ENCODE assay signal across 16 cellular contexts in genomic region chr10:116708386-116708785, GRCh38. TPM values are rescaled to one million over a fixed set of nuclear protein-coding genes. Genes with fewer than 3 reads are reported as not detected.
DNase-seq lines count a peak whose midpoint lies in the region; ATAC-seq, FAIRE-seq and TF ChIP-seq lines count a peak whose summit lies in the region.
"Had no signal": no experiment of that assay in that cellular context is flagged by ENCODE, and none has a peak within 500 bp of the region (broad histone marks: within the 10 kb centered on the region; RNA-seq: fewer than 3 reads in every experiment).

No MANE protein-coding gene starts in this region.

- TF ChIP-seq EP300 in stomach (IDR thresholded peaks at IDR 0.05): no peak

- H3K36me3 ChIP-seq in WERI-Rb-1: peaks cover 6% of the 10 kb centered on the region; the same call in 1 of the 2 replicates
- H3K36me3 ChIP-seq in stomach: no peaks in the 10 kb centered on the region
- H3K36me3 ChIP-seq: pancreas had no signal

- intact Hi-C loops in sciatic nerve (cut with DNase I) (no loop called here), stomach (cut with DNase I; ENCODE audit: low total_unique reads) (no loop called here)

- WGBS in stomach, 5 donors: 44 to 74% (median 64%) methylated on average over 2 of the region's 2 CpGs

- TF ChIP-seq CTCF in D721Med (IDR thresholded peaks at IDR 0.05; ENCODE audit: insufficient read depth, missing control alignments) (no peak), WERI-Rb-1 (IDR thresholded peaks at IDR 0.05; ENCODE audit: low read depth, low read length) (no peak), foreskin keratinocyte (conservative IDR thresholded peaks at IDR 0.05) (no peak), stomach (IDR thresholded peaks at IDR 0.05) (no peak)

- DNase-seq in D721Med (ENCODE audit: insufficient read length, low spot score): peak; percentile 36
- DNase-seq in WERI-Rb-1: peak; percentile 73
- DNase-seq in foreskin keratinocyte: peak in 1 of 2 donors; percentile 9
- no peak for DNase-seq in sciatic nerve (ENCODE audit: low spot score)
- no peak for DNase-seq in medulla oblongata (ENCODE audit: extremely low spot score)
- no peak for DNase-seq in stomach
- DNase-seq in DMS53 (lab: John Stamatoyannopoulos, UW): no peak
- DNase-seq: activated CD8-positive, alpha-beta memory T cell treated with anti-CD3 and anti-CD28 coated beads for 24 hours; activated naive CD4-positive, alpha-beta T cell; CD8-positive, alpha-beta T cell; dermis blood vessel endothelial cell; MV-4-11; pancreas; T1000 had no signal

- TF ChIP-seq POLR2A in stomach (IDR thresholded peaks at IDR 0.05): no peak

- no peaks in the 10 kb centered on the region for H3K27me3 ChIP-seq in WERI-Rb-1 (ENCODE audit: insufficient read depth, low read depth, severe bottlenecking)
- H3K27me3 ChIP-seq in foreskin keratinocyte: no peaks in the 10 kb centered on the region
- H3K27me3 ChIP-seq in stomach: no peaks in the 10 kb centered on the region
- H3K27me3 ChIP-seq: pancreas had no signal

- H3K4me3 ChIP-seq in WERI-Rb-1 (ENCODE audit: low read depth, low read length) (no peak overlapping the region), stomach (no peak overlapping the region)
- H3K4me3 ChIP-seq: pancreas had no signal

- H3K9me3 ChIP-seq in WERI-Rb-1 (ENCODE audit: severe bottlenecking): no peaks in the 10 kb centered on the region
- no peaks in the 10 kb centered on the region for H3K9me3 ChIP-seq in stomach
- H3K9me3 ChIP-seq: pancreas had no signal

- H3K27ac ChIP-seq in WERI-Rb-1 (peak overlapping the region; percentile 71), foreskin keratinocyte (no peak overlapping the region), stomach (no peak overlapping the region)
- H3K27ac ChIP-seq: pancreas had no signal

- H3K4me1 ChIP-seq in foreskin keratinocyte: no peaks in the 10 kb centered on the region
- peaks cover 0 to 7% (median 0%) of the 10 kb centered on the region in 4 donors for H3K4me1 ChIP-seq in stomach
- H3K4me1 ChIP-seq: pancreas had no signal

- no peak for FAIRE-seq in D721Med (lab: Jason Lieb, UNC)
- FAIRE-seq: pancreas had no signal

- peak; percentile 20 for ATAC-seq in foreskin keratinocyte
- ATAC-seq in sciatic nerve: peak; percentile 62
- no peak for ATAC-seq in GM18502 (IDR thresholded peaks at IDR 0.05; ENCODE audit: poor library complexity, unreplicated experiment)
- ATAC-seq: CD8-positive, alpha-beta T cell; stimulated activated effector memory CD8-positive, alpha-beta T cell treated with anti-CD3 and anti-CD28 coated beads, Interleukin-12 subunit alpha, Interleukin-12 subunit beta, amount 100 ng/mL, for 72 hours had no signal

RNA-seq across cellular contexts. Expression of gene HSPA12A, which starts 34.0 kb away (rescaled TPM):
- 10.3 and 10.4 TPM in 2 replicates for total RNA-seq in foreskin keratinocyte
- 3.8 and 4.1 TPM in 2 replicates for polyA plus RNA-seq in foreskin keratinocyte
- 139 TPM for total RNA-seq in sciatic nerve
- 10 to 100 TPM in 2 of 5 donors, 1 to 10 TPM in 3; 2.9 to 25.5 (median 6.1) TPM for total RNA-seq in stomach
- 1 to 10 TPM; 2.0 to 2.7 (median 2.4) TPM for polyA plus RNA-seq in stomach

Comparison
In these comparisons a context has a peak if more than half of its experiments do, and no peak if none do; other contexts are left out.
1. DNase-seq: peak in D721Med (single experiment) and WERI-Rb-1 (single experiment); none in sciatic nerve (single experiment), medulla oblongata (single experiment), stomach (single experiment) and DMS53 (single experiment).